In genomic region chr2:167558272-167558991, GRCh38 we compare ENCODE assay signal across 1 cellular context.
TF ChIP-seq lines count a peak whose summit lies in the region.
"Not testable (repeated sequence)": the region's sequence is repeated elsewhere in the genome, so short reads cannot be mapped to it uniquely, and the experiment has no call there.

No MANE protein-coding gene starts in this region.

TF ChIP-seq in HepG2, 621 proteins besides CTCF, POLR2A, EP300 and RAD21 (continued from another document):
- peak; percentile 88 for TF ChIP-seq ZNF281 (CRISPR knock-in tag; IDR thresholded peaks at IDR 0.05; ENCODE audit: borderline replicate concordance)
- not testable (repeated sequence) for TF ChIP-seq FOXA1 (IDR thresholded peaks at IDR 0.05)
- TF ChIP-seq FOXA1 (CRISPR knock-in tag; IDR thresholded peaks at IDR 0.05): peak; percentile 70
- TF ChIP-seq SP5 (CRISPR knock-in tag; IDR thresholded peaks at IDR 0.05; ENCODE audit: borderline replicate concordance, low read depth): peak; percentile 42; the same call in 1 of the 2 replicates
- peak; percentile 44; the same call in 1 of the 2 replicates for TF ChIP-seq ZGPAT (CRISPR knock-in tag; IDR thresholded peaks at IDR 0.05)
- peak; percentile 52; the same call in 1 of the 2 replicates for TF ChIP-seq FOXA3 (CRISPR knock-in tag; IDR thresholded peaks at IDR 0.05)
- TF ChIP-seq ELF1 (CRISPR knock-in tag; IDR thresholded peaks at IDR 0.05): peak; percentile 23; the same call in 1 of the 2 replicates
- 0 out of 2 replicates have a peak, but pooled peaks have one; percentile 35 for TF ChIP-seq BORCS8-MEF2B (CRISPR knock-in tag; IDR thresholded peaks at IDR 0.05)
- 0 out of 2 replicates have a peak, but pooled peaks have one; percentile 24 for TF ChIP-seq FOXO4 (CRISPR knock-in tag; conservative IDR thresholded peaks at IDR 0.05)
- peak; percentile 74; the same call in 1 of the 2 replicates for TF ChIP-seq ZMYM4 (CRISPR knock-in tag; IDR thresholded peaks at IDR 0.05)
- TF ChIP-seq ZNF687 (CRISPR knock-in tag; IDR thresholded peaks at IDR 0.05): peak; percentile 28; the same call in 1 of the 2 replicates
- TF ChIP-seq HOMEZ (CRISPR knock-in tag; IDR thresholded peaks at IDR 0.05; ENCODE audit: low read depth): peak; percentile 49; the same call in 1 of the 2 replicates
- TF ChIP-seq HNF4A (CRISPR knock-in tag; IDR thresholded peaks at IDR 0.05): 0 out of 2 replicates have a peak, but pooled peaks have one; percentile 17
TF ChIP-seq in HepG2: peak in this region for 14; not testable (repeated sequence) for 607.
